In the genomic region with DNA sequence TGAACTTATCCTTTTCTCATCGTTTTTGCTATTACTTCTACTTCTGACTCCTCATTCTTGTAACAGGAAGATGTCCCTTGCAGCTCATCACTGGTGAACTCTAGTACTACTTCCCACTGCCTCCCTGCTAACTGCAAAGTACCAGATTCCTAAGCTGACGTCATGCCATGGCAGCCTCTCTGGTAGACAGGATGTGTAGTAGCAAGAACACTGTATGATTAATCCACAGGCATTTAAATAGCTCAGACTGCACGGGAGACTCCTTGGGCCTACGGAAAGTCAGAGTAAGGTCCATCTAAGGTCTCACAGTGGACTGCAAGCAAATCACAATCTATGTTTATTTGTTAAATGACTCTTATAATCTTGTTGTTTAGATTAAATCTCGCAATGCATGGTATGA, we compare ENCODE assay signal across 8 cellular contexts. TPM values are rescaled to one million over a fixed set of nuclear protein-coding genes. Genes with fewer than 3 reads are reported as not detected.
DNase-seq lines count a peak whose midpoint lies in the region; ATAC-seq and TF ChIP-seq lines count a peak whose summit lies in the region.

No MANE protein-coding gene starts in this region.

- POLR2A ChIA-PET in activated CD8-positive, alpha-beta T cell treated with anti-CD3 and anti-CD28 coated beads, Interleukin-2, amount 10 ng/mL, durations not matched to agents 7 days and 5 days (lab: Charles Lee): no interaction called here

- DNase-seq in GM03348 (ENCODE audit: low spot score) (peak; percentile 84), foreskin melanocyte (peak; percentile 70), pulmonary artery endothelial cell (ENCODE audit: low read depth, low spot score) (peak; percentile 63), natural killer cell (no peak), SK-N-DZ (ENCODE audit: low spot score) (no peak)
- DNase-seq in activated CD8-positive, alpha-beta T cell treated with anti-CD3 and anti-CD28 coated beads, Interleukin-2, amount 10 ng/mL, durations not matched to agents 7 days and 5 days: no peak
- DNase-seq in activated CD4-positive, alpha-beta T cell treated with anti-CD3 and anti-CD28 coated beads for 4 hours: no peak

- H3K9me3 Mint-ChIP-seq in activated CD8-positive, alpha-beta T cell treated with anti-CD3 and anti-CD28 coated beads, Interleukin-2, amount 10 ng/mL, durations not matched to agents 7 days and 5 days (ENCODE audit: insufficient read depth): no peaks in the 10 kb centered on the region
- H3K9me3 Mint-ChIP-seq in natural killer cell: no peaks in the 10 kb centered on the region

- H3K4me3 Mint-ChIP-seq in activated CD8-positive, alpha-beta T cell treated with anti-CD3 and anti-CD28 coated beads, Interleukin-2, amount 10 ng/mL, durations not matched to agents 7 days and 5 days: no peak overlapping the region
- no peak overlapping the region for H3K4me3 Mint-ChIP-seq in natural killer cell

- H3K27me3 Mint-ChIP-seq in activated CD8-positive, alpha-beta T cell treated with anti-CD3 and anti-CD28 coated beads, Interleukin-2, amount 10 ng/mL, durations not matched to agents 7 days and 5 days (ENCODE audit: low read depth): no peaks in the 10 kb centered on the region
- H3K27me3 Mint-ChIP-seq in natural killer cell (ENCODE audit: low read depth in 2 of 2): no peaks in the 10 kb centered on the region

- intact Hi-C loops in natural killer cell (cut with micrococcal nuclease): no loop called here

- H3K4me1 Mint-ChIP-seq in activated CD8-positive, alpha-beta T cell treated with anti-CD3 and anti-CD28 coated beads, Interleukin-2, amount 10 ng/mL, durations not matched to agents 7 days and 5 days (ENCODE audit: low read depth): peaks cover 6% of the 10 kb centered on the region
- no peaks in the 10 kb centered on the region for H3K4me1 Mint-ChIP-seq in natural killer cell

- TF ChIP-seq CTCF in natural killer cell (IDR thresholded peaks at IDR 0.05): no peak

- ATAC-seq in SK-N-SH treated with all-trans-retinoic acid at 6 μM for 48 hours: peak; percentile 100
- no peak for ATAC-seq in activated CD8-positive, alpha-beta T cell treated with anti-CD3 and anti-CD28 coated beads, Interleukin-2, amount 10 ng/mL, durations not matched to agents 7 days and 5 days
- ATAC-seq in natural killer cell: no peak

- H3K36me3 Mint-ChIP-seq in activated CD8-positive, alpha-beta T cell treated with anti-CD3 and anti-CD28 coated beads, Interleukin-2, amount 10 ng/mL, durations not matched to agents 7 days and 5 days (ENCODE audit: low read depth): no peaks in the 10 kb centered on the region
- H3K36me3 Mint-ChIP-seq in natural killer cell: no peaks in the 10 kb centered on the region

- CTCF ChIA-PET in activated CD8-positive, alpha-beta T cell treated with anti-CD3 and anti-CD28 coated beads, Interleukin-2, amount 10 ng/mL, durations not matched to agents 7 days and 5 days (lab: Charles Lee): interaction anchor here (2.2 to 2.9 kb wide), 3 partner anchors 8 to 160 kb away, joined by 7 to 12 read pairs (median 10); no protein-coding TSS in a partner anchor

- H3K27ac Mint-ChIP-seq in activated CD8-positive, alpha-beta T cell treated with anti-CD3 and anti-CD28 coated beads, Interleukin-2, amount 10 ng/mL, durations not matched to agents 7 days and 5 days: no peak overlapping the region
- H3K27ac Mint-ChIP-seq in natural killer cell: no peak overlapping the region

TF ChIP-seq in SK-N-SH treated with all-trans-retinoic acid at 6 μM for 48 hours, 23 proteins besides CTCF, POLR2A, EP300 and RAD21:
- TF ChIP-seq, protein P1, sequence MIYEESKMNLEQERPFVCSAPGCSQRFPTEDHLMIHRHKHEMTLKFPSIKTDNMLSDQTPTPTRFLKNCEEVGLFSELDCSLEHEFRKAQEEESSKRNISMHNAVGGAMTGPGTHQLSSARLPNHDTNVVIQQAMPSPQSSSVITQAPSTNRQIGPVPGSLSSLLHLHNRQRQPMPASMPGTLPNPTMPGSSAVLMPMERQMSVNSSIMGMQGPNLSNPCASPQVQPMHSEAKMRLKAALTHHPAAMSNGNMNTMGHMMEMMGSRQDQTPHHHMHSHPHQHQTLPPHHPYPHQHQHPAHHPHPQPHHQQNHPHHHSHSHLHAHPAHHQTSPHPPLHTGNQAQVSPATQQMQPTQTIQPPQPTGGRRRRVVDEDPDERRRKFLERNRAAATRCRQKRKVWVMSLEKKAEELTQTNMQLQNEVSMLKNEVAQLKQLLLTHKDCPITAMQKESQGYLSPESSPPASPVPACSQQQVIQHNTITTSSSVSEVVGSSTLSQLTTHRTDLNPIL (CRISPR knock-in tag; IDR thresholded peaks at IDR 0.05; ENCODE audit: low read depth): no peak
- TF ChIP-seq SNAI2 (CRISPR knock-in tag; IDR thresholded peaks at IDR 0.05) (no peak), TCF4 (CRISPR knock-in tag; IDR thresholded peaks at IDR 0.05; ENCODE audit: borderline replicate concordance) (no peak), ZFP3 (CRISPR knock-in tag; IDR thresholded peaks at IDR 0.05) (0 out of 2 replicates have a peak, but pooled peaks have one; percentile 47)

RNA-seq across cellular contexts. Expression of gene DNAI7, which starts 43.5 kb away (rescaled TPM):
- total RNA-seq in pulmonary artery endothelial cell: not detected in 2 replicates
- total RNA-seq in activated CD8-positive, alpha-beta T cell treated with anti-CD3 and anti-CD28 coated beads, Interleukin-2, amount 10 ng/mL, durations not matched to agents 7 days and 5 days: under 1 TPM in 1 of 2 experiments, not detected in 1; 0.16 TPM
- under 1 TPM; 0.15 to 0.59 (median 0.48) TPM for total RNA-seq in natural killer cell
- 0.08 TPM in 1 of 2 replicates, not detected in the other for polyA plus RNA-seq in SK-N-DZ (2014; cell fraction: cytosol; rRNA removed)
- 0.36 TPM in 1 of 2 replicates, not detected in the other for polyA plus RNA-seq in SK-N-DZ (2014; cell fraction: nucleus; rRNA removed)

RNA-seq across cellular contexts. Expression of gene ETFRF1, which starts 43.6 kb away (rescaled TPM):
- 8.3 and 10.9 TPM in 2 replicates for total RNA-seq in pulmonary artery endothelial cell
- 1 to 10 TPM; 8.9 to 9.7 TPM for total RNA-seq in activated CD8-positive, alpha-beta T cell treated with anti-CD3 and anti-CD28 coated beads, Interleukin-2, amount 10 ng/mL, durations not matched to agents 7 days and 5 days
- 10 to 100 TPM; 17.5 to 42.8 (median 26.1) TPM for total RNA-seq in natural killer cell
- 32.2 and 36.2 TPM in 2 replicates for polyA plus RNA-seq in SK-N-DZ (2014; cell fraction: cytosol; rRNA removed)
- 27.6 and 30.7 TPM in 2 replicates for polyA plus RNA-seq in SK-N-DZ (2014; cell fraction: nucleus; rRNA removed)

Comparison
In these comparisons a context has a peak if more than half of its experiments do, and no peak if none do; other contexts are left out.
1. DNase-seq: peak in GM03348 (single experiment), foreskin melanocyte (single experiment) and pulmonary artery endothelial cell (single experiment); none in activated CD8-positive, alpha-beta T cell treated with anti-CD3 and anti-CD28 coated beads, Interleukin-2, amount 10 ng/mL, durations not matched to agents 7 days and 5 days (single experiment), natural killer cell (single experiment), SK-N-DZ (single experiment) and activated CD4-positive, alpha-beta T cell treated with anti-CD3 and anti-CD28 coated beads for 4 hours (0 of 2).